In the genomic region with DNA sequence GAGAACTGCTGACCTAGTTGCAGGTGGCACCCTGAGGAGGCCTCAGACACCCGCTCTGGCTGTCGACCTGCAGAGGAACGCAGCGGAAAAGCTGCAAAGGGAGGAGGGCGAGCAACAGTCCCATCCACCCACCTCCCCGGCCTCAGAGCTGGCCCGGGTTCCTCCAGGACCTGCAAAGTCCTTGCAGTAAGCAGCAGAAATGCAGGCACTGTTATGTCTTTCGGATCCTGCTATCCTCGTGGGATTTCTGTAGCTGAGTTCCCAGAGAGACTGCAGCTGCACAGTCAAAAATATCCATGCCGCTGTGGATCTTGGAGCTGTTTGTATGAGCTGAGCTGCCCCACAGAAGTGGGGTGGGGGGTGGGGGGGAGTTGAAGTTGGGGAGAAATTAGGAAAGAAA, we compare ENCODE assay signal across 19 cellular contexts.
"Had no signal": no experiment of that assay in that cellular context is flagged by ENCODE, and none has a peak within 500 bp of the region (broad histone marks: within the 10 kb centered on the region; RNA-seq: fewer than 3 reads in every experiment).

No MANE protein-coding gene starts in this region.

- H3K27me3 ChIP-seq: esophagus muscularis mucosa, hepatocyte, suprapubic skin had no signal

- H3K27ac ChIP-seq: brain microvascular endothelial cell, hepatocyte, suprapubic skin had no signal

- H3K4me3 ChIP-seq: esophagus muscularis mucosa, hepatocyte, suprapubic skin had no signal

- H2AFZ ChIP-seq: hepatocyte had no signal

- H3K4me2 ChIP-seq: hepatocyte had no signal

- ATAC-seq: activated T-cell treated with anti-CD3 and anti-CD28 coated beads, Interleukin-2, amount 50 U/mL, for 4 hours; left lobe of liver; naive thymus-derived CD4-positive, alpha-beta T cell; stimulated activated naive CD8-positive, alpha-beta T cell treated with anti-CD3 and anti-CD28 coated beads, Interleukin-15, amount 100 ng/mL, for 72 hours had no signal

- DNase-seq: activated CD4-positive, alpha-beta T cell treated with anti-CD3 and anti-CD28 coated beads, Interleukin-2, amount 50 U/mL, for 1 hour; activated CD4-positive, CD25-positive, alpha-beta regulatory T cell treated with anti-CD3 and anti-CD28 coated beads, Interleukin-2, amount 50 U/mL, for 72 hours; activated CD8-positive, alpha-beta memory T cell treated with anti-CD3 and anti-CD28 coated beads, Interleukin-2, amount 50 U/mL, for 4 hours; activated naive CD4-positive, alpha-beta T cell treated with anti-CD3 and anti-CD28 coated beads for 36 hours; activated T-cell treated with anti-CD3 and anti-CD28 coated beads, Interleukin-2, amount 50 U/mL, for 4 hours; brain microvascular endothelial cell; dermis blood vessel endothelial cell; effector memory CD4-positive, alpha-beta T cell; islet precursor cell; naive thymus-derived CD4-positive, alpha-beta T cell; retina; small intestine; stimulated activated CD4-positive, alpha-beta T cell treated with anti-CD3 and anti-CD28 coated beads, Interleukin-4, amount 100 ng/mL, for 1 hour; stimulated activated naive CD8-positive, alpha-beta T cell treated with anti-CD3 and anti-CD28 coated beads, Interleukin-15, amount 100 ng/mL, for 72 hours; trophoblast cell had no signal

- H3K36me3 ChIP-seq: brain microvascular endothelial cell, esophagus muscularis mucosa, suprapubic skin had no signal
